Comparison of ENCODE assay signal across 26 cellular contexts in the genomic region with DNA sequence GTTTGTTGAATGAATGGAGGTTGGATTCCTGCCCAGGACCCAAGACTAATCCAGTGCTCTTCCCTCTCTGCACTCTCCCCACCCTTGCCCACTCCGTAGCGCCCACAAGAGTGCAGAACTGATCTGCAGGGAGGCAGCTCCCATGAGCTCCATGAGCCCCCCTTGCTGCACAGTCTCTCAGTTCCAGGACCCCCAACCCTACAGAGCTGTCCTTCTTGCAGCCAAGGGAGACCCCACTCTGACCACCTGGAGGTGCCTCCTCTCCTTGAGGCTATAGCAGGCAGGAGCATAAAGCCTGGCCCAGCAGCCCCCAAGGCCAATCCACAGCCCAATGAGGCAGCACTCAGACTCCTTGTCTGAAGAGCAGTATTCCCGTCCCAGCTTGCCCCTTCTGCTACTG.
"Had no signal": no experiment of that assay in that cellular context is flagged by ENCODE, and none has a peak within 500 bp of the region (broad histone marks: within the 10 kb centered on the region; RNA-seq: fewer than 3 reads in every experiment).

No MANE protein-coding gene starts in this region.

- H3K27me3 ChIP-seq: hepatocyte, ovary, right atrium auricular region, right lobe of liver, testis, thyroid gland, transverse colon had no signal

- H3K9me3 ChIP-seq: ovary, right atrium auricular region, right lobe of liver, testis, thyroid gland, transverse colon, upper lobe of right lung had no signal

- H3K36me3 ChIP-seq: left ventricle myocardium inferior, ovary, right atrium auricular region, right lobe of liver, thyroid gland, transverse colon, upper lobe of right lung had no signal

- H3K36me3 Mint-ChIP-seq: mesothelial cell of epicardium; stimulated activated memory B cell treated with anti-CD40 and anti-IgM and Interleukin-4, amounts not matched to agents 10 μg/mL and 1 μg/mL and 100 μg/mL, for 72 hours had no signal

- H3K4me3 ChIP-seq: hepatocyte, left ventricle myocardium inferior, lung, ovary, right atrium auricular region, right lobe of liver, smooth muscle cell, testis, thyroid gland, transverse colon, upper lobe of right lung had no signal

- DNase-seq: islet precursor cell; left ventricle myocardium inferior; mesendoderm; naive B cell; ovary; right lobe of liver; stimulated activated CD4-positive, alpha-beta T cell treated with anti-CD3 and anti-CD28 coated beads, Interleukin-1b, Interleukin-23, amount 100 ng/mL, for 48 hours; stimulated activated CD4-positive, alpha-beta T cell treated with anti-CD3 and anti-CD28 coated beads, Interleukin-2, amount 100 ng/mL, for 48 hours; stimulated activated CD4-positive, alpha-beta T cell treated with anti-CD3 and anti-CD28 coated beads, Interleukin-4, amount 100 ng/mL, for 4 hours; stimulated activated CD8-positive, alpha-beta memory T cell treated with anti-CD3 and anti-CD28 coated beads, Interleukin-4, amount 100 ng/mL, for 48 hours; stimulated activated naive CD4-positive, alpha-beta T cell treated with Interleukin-2 at 50 U/mL for 16 hours; stimulated activated naive CD8-positive, alpha-beta T cell treated with anti-CD3 and anti-CD28 coated beads, Interleukin-15, amount 100 ng/mL, for 72 hours; substantia nigra; testis; thyroid gland; transverse colon; upper lobe of right lung had no signal

- H3K4me3 Mint-ChIP-seq: mesothelial cell of epicardium; naive B cell; nephron; neural crest cell; stimulated activated memory B cell treated with anti-CD40 and anti-IgM and Interleukin-4, amounts not matched to agents 10 μg/mL and 1 μg/mL and 100 μg/mL, for 72 hours; stimulated activated naive CD8-positive, alpha-beta T cell treated with anti-CD3 and anti-CD28 coated beads, Interleukin-15, amount 100 ng/mL, for 72 hours had no signal

- H3K79me2 ChIP-seq: hepatocyte had no signal

- ATAC-seq: right lobe of liver; stimulated activated memory B cell treated with anti-CD40 and anti-IgM and Interleukin-4, amounts not matched to agents 10 μg/mL and 1 μg/mL and 100 μg/mL, for 72 hours; stimulated activated naive CD8-positive, alpha-beta T cell treated with anti-CD3 and anti-CD28 coated beads, Interleukin-15, amount 100 ng/mL, for 72 hours; upper lobe of right lung had no signal

- H2AFZ ChIP-seq: hepatocyte had no signal

- H3K4me2 ChIP-seq: hepatocyte, smooth muscle cell had no signal

- H3K4me1 ChIP-seq: left ventricle myocardium inferior, right atrium auricular region, right lobe of liver, testis, thyroid gland, transverse colon, upper lobe of right lung had no signal

- H3K27ac ChIP-seq: hepatocyte, left ventricle myocardium inferior, ovary, right atrium auricular region, right lobe of liver, testis, thyroid gland, transverse colon, upper lobe of right lung had no signal

- H3K9me3 Mint-ChIP-seq: mesothelial cell of epicardium; nephron; neural crest cell; stimulated activated naive CD8-positive, alpha-beta T cell treated with anti-CD3 and anti-CD28 coated beads, Interleukin-15, amount 100 ng/mL, for 72 hours had no signal

- H3K27ac Mint-ChIP-seq: mesothelial cell of epicardium; naive B cell; nephron; progenitor cell of endocrine pancreas; stimulated activated memory B cell treated with anti-CD40 and anti-IgM and Interleukin-4, amounts not matched to agents 10 μg/mL and 1 μg/mL and 100 μg/mL, for 72 hours; stimulated activated naive CD8-positive, alpha-beta T cell treated with anti-CD3 and anti-CD28 coated beads, Interleukin-15, amount 100 ng/mL, for 72 hours had no signal

- H3K4me1 Mint-ChIP-seq: mesothelial cell of epicardium; nephron; neural crest cell; stimulated activated naive CD8-positive, alpha-beta T cell treated with anti-CD3 and anti-CD28 coated beads, Interleukin-15, amount 100 ng/mL, for 72 hours had no signal
